10 cellular contexts compared by ENCODE assay signal in the genomic region with DNA sequence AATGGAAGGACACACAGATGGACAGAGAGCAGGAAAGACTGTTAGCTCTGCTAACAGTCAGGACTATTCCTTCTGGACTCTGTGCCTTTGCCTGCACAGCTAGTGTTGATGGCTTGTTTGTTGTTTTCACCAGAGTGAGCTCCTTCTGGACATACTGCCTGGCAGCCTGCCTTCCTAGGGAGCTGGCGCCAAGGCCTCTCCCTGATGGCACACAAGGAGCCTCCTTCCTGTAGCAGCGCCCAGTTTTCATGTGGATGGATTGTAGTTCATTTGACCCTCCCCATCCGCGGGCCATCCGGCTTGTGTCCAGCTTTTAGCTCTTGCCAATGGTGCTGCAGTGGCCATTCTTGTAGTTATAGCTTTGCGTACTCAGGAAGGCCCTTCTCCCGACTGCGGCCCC. TPM values are rescaled to one million over a fixed set of nuclear protein-coding genes. Genes with fewer than 3 reads are reported as not detected.
DNase-seq lines count a peak whose midpoint lies in the region; ATAC-seq and TF ChIP-seq lines count a peak whose summit lies in the region.
"Had no signal": no experiment of that assay in that cellular context is flagged by ENCODE, and none has a peak within 500 bp of the region (broad histone marks: within the 10 kb centered on the region; RNA-seq: fewer than 3 reads in every experiment).

No MANE protein-coding gene starts in this region.

- CTCF ChIA-PET in activated CD8-positive, alpha-beta T cell treated with anti-CD3 and anti-CD28 coated beads for 36 hours (lab: Charles Lee): interaction anchor here (1.2 to 2.5 kb wide), 2 partner anchors 15 to 127 kb away, joined by 4 to 9 read pairs; no protein-coding TSS in a partner anchor

- intact Hi-C loops in head of caudate nucleus (cut with DNase I): no loop called here
- intact Hi-C loops in sciatic nerve (cut with DNase I): no loop called here
- intact Hi-C loops in activated CD8-positive, alpha-beta T cell treated with anti-CD3 and anti-CD28 coated beads for 36 hours (cut with micrococcal nuclease): no loop called here

- H3K36me3 Mint-ChIP-seq in activated CD8-positive, alpha-beta T cell treated with anti-CD3 and anti-CD28 coated beads for 36 hours (ENCODE audit: low read depth): no peaks in the 10 kb centered on the region
- H3K36me3 Mint-ChIP-seq in type B pancreatic cell: no peaks in the 10 kb centered on the region

- POLR2A ChIA-PET in activated CD8-positive, alpha-beta T cell treated with anti-CD3 and anti-CD28 coated beads for 36 hours (lab: Charles Lee): no interaction called here

- no peaks in the 10 kb centered on the region for H3K27me3 Mint-ChIP-seq in activated CD8-positive, alpha-beta T cell treated with anti-CD3 and anti-CD28 coated beads for 36 hours
- H3K27me3 Mint-ChIP-seq in type B pancreatic cell: no peaks in the 10 kb centered on the region
- H3K27me3 Mint-ChIP-seq: activated naive CD4-positive, alpha-beta T cell treated with anti-CD3 and anti-CD28 coated beads, Interleukin-2, amount 50 U/mL, for 24 hours had no signal

- no peaks in the 10 kb centered on the region for H3K9me3 Mint-ChIP-seq in activated CD8-positive, alpha-beta T cell treated with anti-CD3 and anti-CD28 coated beads for 36 hours
- H3K9me3 Mint-ChIP-seq in type B pancreatic cell: no peaks in the 10 kb centered on the region
- H3K9me3 Mint-ChIP-seq: activated naive CD4-positive, alpha-beta T cell treated with anti-CD3 and anti-CD28 coated beads, Interleukin-2, amount 50 U/mL, for 24 hours had no signal

- no peaks in the 10 kb centered on the region for H3K4me1 Mint-ChIP-seq in activated CD8-positive, alpha-beta T cell treated with anti-CD3 and anti-CD28 coated beads for 36 hours (ENCODE audit: low read depth)
- H3K4me1 Mint-ChIP-seq in type B pancreatic cell (ENCODE audit: unreplicated experiment): no peaks in the 10 kb centered on the region
- H3K4me1 Mint-ChIP-seq: activated naive CD4-positive, alpha-beta T cell treated with anti-CD3 and anti-CD28 coated beads, Interleukin-2, amount 50 U/mL, for 24 hours had no signal

- no peak overlapping the region for H3K27ac Mint-ChIP-seq in activated CD8-positive, alpha-beta T cell treated with anti-CD3 and anti-CD28 coated beads for 36 hours
- H3K27ac Mint-ChIP-seq in type B pancreatic cell: no peak overlapping the region
- H3K27ac Mint-ChIP-seq: activated naive CD4-positive, alpha-beta T cell treated with anti-CD3 and anti-CD28 coated beads, Interleukin-2, amount 50 U/mL, for 24 hours had no signal

- DNase-seq in NCI-H1694 (lab: John Stamatoyannopoulos, UW) (peak; percentile 50), head of caudate nucleus (peak in 41 of 42 donors; percentile 46 to 88 (median 76)), sciatic nerve (ENCODE audit: low spot score) (no peak), Kasumi-1 (lab: John Stamatoyannopoulos, UW) (no peak), type B pancreatic cell (ENCODE audit: extremely low spot score, unreplicated experiment) (no peak)
- DNase-seq in activated CD8-positive, alpha-beta T cell treated with anti-CD3 and anti-CD28 coated beads for 36 hours: no peak
- DNase-seq: activated CD4-positive, alpha-beta T cell treated with anti-CD3 and anti-CD28 coated beads for 1 hour; SJCRH30 had no signal

- peak; percentile 79 for ATAC-seq in sciatic nerve
- no peak for ATAC-seq in activated CD8-positive, alpha-beta T cell treated with anti-CD3 and anti-CD28 coated beads for 36 hours

- no peak overlapping the region for H3K4me3 Mint-ChIP-seq in activated CD8-positive, alpha-beta T cell treated with anti-CD3 and anti-CD28 coated beads for 36 hours
- H3K4me3 Mint-ChIP-seq in type B pancreatic cell: no peak overlapping the region
- H3K4me3 Mint-ChIP-seq: activated naive CD4-positive, alpha-beta T cell treated with anti-CD3 and anti-CD28 coated beads, Interleukin-2, amount 50 U/mL, for 24 hours had no signal

- TF ChIP-seq CTCF in activated CD8-positive, alpha-beta T cell treated with anti-CD3 and anti-CD28 coated beads for 36 hours (IDR thresholded peaks at IDR 0.05): no peak
- TF ChIP-seq CTCF in type B pancreatic cell (conservative IDR thresholded peaks at IDR 0.05): no peak

RNA-seq across cellular contexts. Expression of a gene that starts 16.6 kb away (rescaled TPM):
- total RNA-seq in sciatic nerve (101 TPM), type B pancreatic cell (ENCODE audit: low replicate concordance) (61.2 and 71.6 TPM in 2 replicates)
- total RNA-seq in activated CD8-positive, alpha-beta T cell treated with anti-CD3 and anti-CD28 coated beads for 36 hours: 10 to 100 TPM; 30.4 to 32.0 TPM

RNA-seq across cellular contexts. Expression of a gene that starts 18.4 kb away (rescaled TPM):
- total RNA-seq in sciatic nerve (7.5 TPM), type B pancreatic cell (ENCODE audit: low replicate concordance) (6.8 and 18.4 TPM in 2 replicates)
- under 1 TPM; 0.20 to 0.22 TPM for total RNA-seq in activated CD8-positive, alpha-beta T cell treated with anti-CD3 and anti-CD28 coated beads for 36 hours
- total RNA-seq: SJCRH30 had no signal

RNA-seq across cellular contexts. Expression of a gene that starts 21.9 kb away (rescaled TPM):
- total RNA-seq in sciatic nerve: 1.4 TPM
- not detected for total RNA-seq in activated CD8-positive, alpha-beta T cell treated with anti-CD3 and anti-CD28 coated beads for 36 hours
- 0.93 and 1.5 TPM in 2 replicates for total RNA-seq in type B pancreatic cell (ENCODE audit: low replicate concordance)
- total RNA-seq: NCI-H460, SJCRH30 had no signal

Comparison
In these comparisons a context has a peak if more than half of its experiments do, and no peak if none do; other contexts are left out.
1. DNase-seq: peak in NCI-H1694 (single experiment) and head of caudate nucleus (41 of 42); none in sciatic nerve (single experiment), activated CD8-positive, alpha-beta T cell treated with anti-CD3 and anti-CD28 coated beads for 36 hours (single experiment), Kasumi-1 (0 of 2) and type B pancreatic cell (single experiment).